ENCODE assay signal across 1 cellular context in the genomic region with DNA sequence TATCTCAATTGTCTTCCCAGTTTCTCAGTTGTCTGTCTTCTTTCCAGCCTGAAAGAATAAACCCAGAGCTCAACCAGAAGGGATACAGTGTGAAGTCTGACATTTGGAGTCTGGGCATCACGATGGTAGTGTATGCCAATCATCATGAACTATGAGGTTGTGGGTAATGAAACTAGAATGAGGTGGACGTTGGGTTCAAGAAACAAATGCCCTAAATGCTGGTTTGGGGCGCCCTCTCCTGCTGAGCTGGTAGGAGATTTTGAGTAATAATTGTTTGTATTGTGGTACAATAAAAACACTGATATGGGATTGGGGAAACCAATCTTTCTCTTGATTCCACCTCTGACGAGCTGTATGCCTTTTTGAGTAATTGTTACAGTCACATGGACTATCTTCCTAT.
TF ChIP-seq lines count a peak whose summit lies in the region.

No MANE protein-coding gene starts in this region.

TF ChIP-seq in GM23338, 12 proteins besides CTCF, POLR2A, EP300 and RAD21 (continued from another document):
- TF ChIP-seq, protein P1, sequence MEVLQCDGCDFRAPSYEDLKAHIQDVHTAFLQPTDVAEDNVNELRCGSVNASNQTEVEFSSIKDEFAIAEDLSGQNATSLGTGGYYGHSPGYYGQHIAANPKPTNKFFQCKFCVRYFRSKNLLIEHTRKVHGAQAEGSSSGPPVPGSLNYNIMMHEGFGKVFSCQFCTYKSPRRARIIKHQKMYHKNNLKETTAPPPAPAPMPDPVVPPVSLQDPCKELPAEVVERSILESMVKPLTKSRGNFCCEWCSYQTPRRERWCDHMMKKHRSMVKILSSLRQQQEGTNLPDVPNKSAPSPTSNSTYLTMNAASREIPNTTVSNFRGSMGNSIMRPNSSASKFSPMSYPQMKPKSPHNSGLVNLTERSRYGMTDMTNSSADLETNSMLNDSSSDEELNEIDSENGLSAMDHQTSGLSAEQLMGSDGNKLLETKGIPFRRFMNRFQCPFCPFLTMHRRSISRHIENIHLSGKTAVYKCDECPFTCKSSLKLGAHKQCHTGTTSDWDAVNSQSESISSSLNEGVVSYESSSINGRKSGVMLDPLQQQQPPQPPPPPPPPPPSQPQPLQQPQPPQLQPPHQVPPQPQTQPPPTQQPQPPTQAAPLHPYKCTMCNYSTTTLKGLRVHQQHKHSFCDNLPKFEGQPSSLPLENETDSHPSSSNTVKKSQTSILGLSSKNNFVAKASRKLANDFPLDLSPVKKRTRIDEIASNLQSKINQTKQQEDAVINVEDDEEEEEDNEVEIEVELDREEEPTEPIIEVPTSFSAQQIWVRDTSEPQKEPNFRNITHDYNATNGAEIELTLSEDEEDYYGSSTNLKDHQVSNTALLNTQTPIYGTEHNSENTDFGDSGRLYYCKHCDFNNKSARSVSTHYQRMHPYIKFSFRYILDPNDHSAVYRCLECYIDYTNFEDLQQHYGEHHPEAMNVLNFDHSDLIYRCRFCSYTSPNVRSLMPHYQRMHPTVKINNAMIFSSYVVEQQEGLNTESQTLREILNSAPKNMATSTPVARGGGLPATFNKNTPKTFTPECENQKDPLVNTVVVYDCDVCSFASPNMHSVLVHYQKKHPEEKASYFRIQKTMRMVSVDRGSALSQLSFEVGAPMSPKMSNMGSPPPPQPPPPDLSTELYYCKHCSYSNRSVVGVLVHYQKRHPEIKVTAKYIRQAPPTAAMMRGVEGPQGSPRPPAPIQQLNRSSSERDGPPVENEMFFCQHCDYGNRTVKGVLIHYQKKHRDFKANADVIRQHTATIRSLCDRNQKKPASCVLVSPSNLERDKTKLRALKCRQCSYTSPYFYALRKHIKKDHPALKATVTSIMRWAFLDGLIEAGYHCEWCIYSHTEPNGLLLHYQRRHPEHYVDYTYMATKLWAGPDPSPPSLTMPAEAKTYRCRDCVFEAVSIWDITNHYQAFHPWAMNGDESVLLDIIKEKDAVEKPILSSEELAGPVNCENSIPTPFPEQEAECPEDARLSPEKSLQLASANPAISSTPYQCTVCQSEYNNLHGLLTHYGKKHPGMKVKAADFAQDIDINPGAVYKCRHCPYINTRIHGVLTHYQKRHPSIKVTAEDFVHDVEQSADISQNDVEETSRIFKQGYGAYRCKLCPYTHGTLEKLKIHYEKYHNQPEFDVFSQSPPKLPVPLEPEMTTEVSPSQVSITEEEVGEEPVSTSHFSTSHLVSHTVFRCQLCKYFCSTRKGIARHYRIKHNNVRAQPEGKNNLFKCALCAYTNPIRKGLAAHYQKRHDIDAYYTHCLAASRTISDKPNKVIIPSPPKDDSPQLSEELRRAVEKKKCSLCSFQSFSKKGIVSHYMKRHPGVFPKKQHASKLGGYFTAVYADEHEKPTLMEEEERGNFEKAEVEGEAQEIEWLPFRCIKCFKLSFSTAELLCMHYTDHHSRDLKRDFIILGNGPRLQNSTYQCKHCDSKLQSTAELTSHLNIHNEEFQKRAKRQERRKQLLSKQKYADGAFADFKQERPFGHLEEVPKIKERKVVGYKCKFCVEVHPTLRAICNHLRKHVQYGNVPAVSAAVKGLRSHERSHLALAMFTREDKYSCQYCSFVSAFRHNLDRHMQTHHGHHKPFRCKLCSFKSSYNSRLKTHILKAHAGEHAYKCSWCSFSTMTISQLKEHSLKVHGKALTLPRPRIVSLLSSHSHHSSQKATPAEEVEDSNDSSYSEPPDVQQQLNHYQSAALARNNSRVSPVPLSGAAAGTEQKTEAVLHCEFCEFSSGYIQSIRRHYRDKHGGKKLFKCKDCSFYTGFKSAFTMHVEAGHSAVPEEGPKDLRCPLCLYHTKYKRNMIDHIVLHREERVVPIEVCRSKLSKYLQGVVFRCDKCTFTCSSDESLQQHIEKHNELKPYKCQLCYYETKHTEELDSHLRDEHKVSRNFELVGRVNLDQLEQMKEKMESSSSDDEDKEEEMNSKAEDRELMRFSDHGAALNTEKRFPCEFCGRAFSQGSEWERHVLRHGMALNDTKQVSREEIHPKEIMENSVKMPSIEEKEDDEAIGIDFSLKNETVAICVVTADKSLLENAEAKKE (CRISPR knock-in tag; IDR thresholded peaks at IDR 0.05), result no peak
- TF ChIP-seq, protein P2, sequence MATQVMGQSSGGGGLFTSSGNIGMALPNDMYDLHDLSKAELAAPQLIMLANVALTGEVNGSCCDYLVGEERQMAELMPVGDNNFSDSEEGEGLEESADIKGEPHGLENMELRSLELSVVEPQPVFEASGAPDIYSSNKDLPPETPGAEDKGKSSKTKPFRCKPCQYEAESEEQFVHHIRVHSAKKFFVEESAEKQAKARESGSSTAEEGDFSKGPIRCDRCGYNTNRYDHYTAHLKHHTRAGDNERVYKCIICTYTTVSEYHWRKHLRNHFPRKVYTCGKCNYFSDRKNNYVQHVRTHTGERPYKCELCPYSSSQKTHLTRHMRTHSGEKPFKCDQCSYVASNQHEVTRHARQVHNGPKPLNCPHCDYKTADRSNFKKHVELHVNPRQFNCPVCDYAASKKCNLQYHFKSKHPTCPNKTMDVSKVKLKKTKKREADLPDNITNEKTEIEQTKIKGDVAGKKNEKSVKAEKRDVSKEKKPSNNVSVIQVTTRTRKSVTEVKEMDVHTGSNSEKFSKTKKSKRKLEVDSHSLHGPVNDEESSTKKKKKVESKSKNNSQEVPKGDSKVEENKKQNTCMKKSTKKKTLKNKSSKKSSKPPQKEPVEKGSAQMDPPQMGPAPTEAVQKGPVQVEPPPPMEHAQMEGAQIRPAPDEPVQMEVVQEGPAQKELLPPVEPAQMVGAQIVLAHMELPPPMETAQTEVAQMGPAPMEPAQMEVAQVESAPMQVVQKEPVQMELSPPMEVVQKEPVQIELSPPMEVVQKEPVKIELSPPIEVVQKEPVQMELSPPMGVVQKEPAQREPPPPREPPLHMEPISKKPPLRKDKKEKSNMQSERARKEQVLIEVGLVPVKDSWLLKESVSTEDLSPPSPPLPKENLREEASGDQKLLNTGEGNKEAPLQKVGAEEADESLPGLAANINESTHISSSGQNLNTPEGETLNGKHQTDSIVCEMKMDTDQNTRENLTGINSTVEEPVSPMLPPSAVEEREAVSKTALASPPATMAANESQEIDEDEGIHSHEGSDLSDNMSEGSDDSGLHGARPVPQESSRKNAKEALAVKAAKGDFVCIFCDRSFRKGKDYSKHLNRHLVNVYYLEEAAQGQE (IDR thresholded peaks at IDR 0.05; ENCODE audit: unreplicated experiment), result no peak
- TF ChIP-seq NANOG (IDR thresholded peaks at IDR 0.05; ENCODE audit: borderline replicate concordance) (no peak), POLR2AphosphoS5 (IDR thresholded peaks at IDR 0.05; ENCODE audit: low read depth) (no peak), JUNB (IDR thresholded peaks at IDR 0.05; ENCODE audit: unreplicated experiment) (no peak)
